In genomic region chr7:42137941-42138340, GRCh38 we compare ENCODE assay signal across 24 cellular contexts.
DNase-seq lines count a peak whose midpoint lies in the region; ATAC-seq and TF ChIP-seq lines count a peak whose summit lies in the region.
"Had no signal": no experiment of that assay in that cellular context is flagged by ENCODE, and none has a peak within 500 bp of the region (broad histone marks: within the 10 kb centered on the region; RNA-seq: fewer than 3 reads in every experiment).

No MANE protein-coding gene starts in this region.

- peaks cover 2% of the 10 kb centered on the region for H3K36me3 Mint-ChIP-seq in mesothelial cell of epicardium
- no peaks in the 10 kb centered on the region for H3K36me3 Mint-ChIP-seq in activated CD4-positive, alpha-beta memory T cell treated with anti-CD3 and anti-CD28 coated beads for 36 hours
- H3K36me3 Mint-ChIP-seq: CD8-positive, alpha-beta memory T cell had no signal

- no peak for TF ChIP-seq POLR2A in heart left ventricle (IDR thresholded peaks at IDR 0.05)

- H3K9me3 Mint-ChIP-seq in mesothelial cell of epicardium: no peaks in the 10 kb centered on the region
- no peaks in the 10 kb centered on the region for H3K9me3 Mint-ChIP-seq in activated CD4-positive, alpha-beta memory T cell treated with anti-CD3 and anti-CD28 coated beads for 36 hours

- DNase-seq in heart left ventricle (no peak), cardiac septum (ENCODE audit: low spot score) (no peak), fibroblast of mammary gland (ENCODE audit: low read depth) (peak; percentile 18), mesothelial cell of epicardium (ENCODE audit: low spot score in 2 of 2, unreplicated experiment in 2 of 2) (no peak), NCI-H774 (lab: John Stamatoyannopoulos, UW) (no peak)
- no peak for DNase-seq in activated CD4-positive, alpha-beta memory T cell treated with anti-CD3 and anti-CD28 coated beads for 36 hours
- DNase-seq: 8988T; CD8-positive, alpha-beta memory T cell; DMS53; EL; GF-D8; NCI-H1092 treated with DMSO at 0.1 percent for 48 hours; NCI-H1436 treated with DMSO at 0.1 percent for 48 hours; NCI-H1930; NCI-H2227 treated with DMSO at 0.1 percent for 48 hours; NCI-H510A; NK-92 treated with Interleukin-12 subunit alpha and Interleukin-12 subunit beta, amount 100 ng/mL, for 24 hours; SHP77 treated with DMSO at 0.1 percent for 48 hours had no signal

- no peaks in the 10 kb centered on the region for H3K9me3 ChIP-seq in heart left ventricle
- H3K9me3 ChIP-seq: BLaER1 treated with 17β-estradiol and CSF1 and Interleukin-3, amounts not matched to agents 10 nM and 100 nM had no signal

- POLR2A ChIA-PET in activated CD4-positive, alpha-beta memory T cell treated with anti-CD3 and anti-CD28 coated beads for 36 hours (lab: Charles Lee): no interaction called here

- no peaks in the 10 kb centered on the region for H3K27me3 ChIP-seq in heart left ventricle
- H3K27me3 ChIP-seq: BLaER1 treated with 17β-estradiol and CSF1 and Interleukin-3, amounts not matched to agents 10 nM and 100 nM had no signal

- CTCF ChIA-PET in activated CD4-positive, alpha-beta memory T cell treated with anti-CD3 and anti-CD28 coated beads for 36 hours (lab: Charles Lee): no interaction called here

- peak overlapping the region; percentile 55 for H3K27ac Mint-ChIP-seq in mesothelial cell of epicardium
- no peak overlapping the region for H3K27ac Mint-ChIP-seq in activated CD4-positive, alpha-beta memory T cell treated with anti-CD3 and anti-CD28 coated beads for 36 hours
- H3K27ac Mint-ChIP-seq: CD8-positive, alpha-beta memory T cell had no signal

- no peak for TF ChIP-seq CTCF in heart left ventricle (IDR thresholded peaks at IDR 0.05)
- no peak for TF ChIP-seq CTCF in fibroblast of mammary gland (conservative IDR thresholded peaks at IDR 0.05; ENCODE audit: control insufficient read depth, insufficient read depth, low read depth, low read length)
- TF ChIP-seq CTCF in mesothelial cell of epicardium (IDR thresholded peaks at IDR 0.05; ENCODE audit: unreplicated experiment): no peak

- no peaks in the 10 kb centered on the region for H3K27me3 Mint-ChIP-seq in mesothelial cell of epicardium (ENCODE audit: low read depth)
- H3K27me3 Mint-ChIP-seq in activated CD4-positive, alpha-beta memory T cell treated with anti-CD3 and anti-CD28 coated beads for 36 hours: peaks cover 3% of the 10 kb centered on the region

- no peaks in the 10 kb centered on the region for H3K36me3 ChIP-seq in heart left ventricle

- no peak overlapping the region for H3K4me3 ChIP-seq in heart left ventricle
- no peak overlapping the region for H3K4me3 ChIP-seq in fibroblast of mammary gland (ENCODE audit: control insufficient read depth, low read depth, low read length)
- H3K4me3 ChIP-seq: BLaER1 treated with 17β-estradiol and CSF1 and Interleukin-3, amounts not matched to agents 10 nM and 100 nM; SK-N-MC had no signal

- 59 to 73% (median 68%) methylated on average over 4 of the region's 4 CpGs for WGBS in heart left ventricle, 4 donors

- H3K4me3 Mint-ChIP-seq in mesothelial cell of epicardium: no peak overlapping the region
- H3K4me3 Mint-ChIP-seq in activated CD4-positive, alpha-beta memory T cell treated with anti-CD3 and anti-CD28 coated beads for 36 hours: no peak overlapping the region
- H3K4me3 Mint-ChIP-seq: CD8-positive, alpha-beta memory T cell had no signal

- H3K4me1 Mint-ChIP-seq in mesothelial cell of epicardium: peaks cover 72% of the 10 kb centered on the region
- H3K4me1 Mint-ChIP-seq in activated CD4-positive, alpha-beta memory T cell treated with anti-CD3 and anti-CD28 coated beads for 36 hours (ENCODE audit: low read depth): no peaks in the 10 kb centered on the region
- H3K4me1 Mint-ChIP-seq: CD8-positive, alpha-beta memory T cell had no signal

- intact Hi-C loops in heart left ventricle (cut with DNase I) (no loop called here), cardiac septum (cut with DNase I) (no loop called here)
- intact Hi-C loops in activated CD4-positive, alpha-beta memory T cell treated with anti-CD3 and anti-CD28 coated beads for 36 hours (cut with micrococcal nuclease): no loop called here

- ATAC-seq in heart left ventricle (peak in 3 of 4 donors; percentile 25 to 62 (median 51)), GM19035 (IDR thresholded peaks at IDR 0.05; ENCODE audit: unreplicated experiment) (no peak)
- ATAC-seq: HCT116 had no signal

- H3K4me1 ChIP-seq in heart left ventricle: peaks cover 0 to 22% (median 5%) of the 10 kb centered on the region in 12 donors
- H3K4me1 ChIP-seq: BLaER1 treated with 17β-estradiol and CSF1 and Interleukin-3, amounts not matched to agents 10 nM and 100 nM had no signal

- no peak overlapping the region for H3K27ac ChIP-seq in heart left ventricle
- H3K27ac ChIP-seq: BLaER1 treated with 17β-estradiol and CSF1 and Interleukin-3, amounts not matched to agents 10 nM and 100 nM; KMS-11; RWPE1; SK-N-MC had no signal
